ENCODE assay signal across 16 cellular contexts in genomic region chr17:61323015-61323379, GRCh38.
DNase-seq lines count a peak whose midpoint lies in the region; ATAC-seq and TF ChIP-seq lines count a peak whose summit lies in the region.
"Had no signal": no experiment of that assay in that cellular context is flagged by ENCODE, and none has a peak within 500 bp of the region (broad histone marks: within the 10 kb centered on the region; RNA-seq: fewer than 3 reads in every experiment).

No MANE protein-coding gene starts in this region.

- H3K36me3 ChIP-seq in ascending aorta (no peaks in the 10 kb centered on the region), neural progenitor cell (no peaks in the 10 kb centered on the region), tibial nerve (no peaks in the 10 kb centered on the region)
- H3K36me3 ChIP-seq: BE2C had no signal

- no peaks in the 10 kb centered on the region for H3K27me3 ChIP-seq in ascending aorta
- no peaks in the 10 kb centered on the region for H3K27me3 ChIP-seq in neural progenitor cell
- H3K27me3 ChIP-seq in tibial nerve: no peaks in the 10 kb centered on the region
- H3K27me3 ChIP-seq: BE2C had no signal

- no peaks in the 10 kb centered on the region for H4K20me1 ChIP-seq in neural progenitor cell (ENCODE audit: low read depth)

- DNase-seq in ascending aorta (ENCODE audit: low spot score in 2 of 2) (no peak), Right ventricle myocardium superior (no peak), neural progenitor cell (ENCODE audit: low spot score) (no peak), tibial nerve (ENCODE audit: low spot score in 2 of 2) (no peak)
- no peak for DNase-seq in activated effector memory CD4-positive, alpha-beta T cell treated with anti-CD3 and anti-CD28 coated beads, Interleukin-2, amount 50 U/mL, for 16 hours
- DNase-seq: activated CD4-positive, alpha-beta T cell treated with anti-CD3 and anti-CD28 coated beads, Interleukin-2, amount 50 U/mL, for 48 hours; BE2C; DMS79; effector CD8-positive, alpha-beta T cell; NCI-H1930; NCI-H774 had no signal

- peaks cover 44% of the 10 kb centered on the region for H3K4me1 Mint-ChIP-seq in neural progenitor cell

- H3K27ac ChIP-seq in ascending aorta (peak overlapping the region; percentile 46 to 75), neural progenitor cell (no peak overlapping the region), tibial nerve (peak overlapping the region; percentile 34 to 89 (median 62))
- H3K27ac ChIP-seq: RWPE1 had no signal

- no peaks in the 10 kb centered on the region for H3K9me3 ChIP-seq in ascending aorta
- H3K9me3 ChIP-seq in neural progenitor cell (ENCODE audit: low read depth): no peaks in the 10 kb centered on the region
- H3K9me3 ChIP-seq in tibial nerve: no peaks in the 10 kb centered on the region
- H3K9me3 ChIP-seq: BE2C had no signal

- peak overlapping the region; percentile 27 for H3K4me2 ChIP-seq in neural progenitor cell

- no peaks in the 10 kb centered on the region for H3K79me2 ChIP-seq in neural progenitor cell (ENCODE audit: low read depth)

- H3K4me1 ChIP-seq in ascending aorta: peaks cover 4 to 20% of the 10 kb centered on the region in 2 donors
- peaks cover 34% of the 10 kb centered on the region for H3K4me1 ChIP-seq in neural progenitor cell
- peaks cover 0 to 58% (median 13%) of the 10 kb centered on the region in 4 donors for H3K4me1 ChIP-seq in tibial nerve

- ATAC-seq in Right ventricle myocardium superior (ENCODE audit: poor library complexity): peak; percentile 63
- ATAC-seq in GM21825 (IDR thresholded peaks at IDR 0.05; ENCODE audit: unreplicated experiment): no peak
- no peak for ATAC-seq in GM18517 (IDR thresholded peaks at IDR 0.05; ENCODE audit: unreplicated experiment)
- ATAC-seq in GM21367 (IDR thresholded peaks at IDR 0.05; ENCODE audit: unreplicated experiment): no peak

- H3K27ac Mint-ChIP-seq in neural progenitor cell: no peak overlapping the region
- H3K27ac Mint-ChIP-seq: T-helper 2 cell treated with Interferon-gamma antibody and Interleukin-4, amounts not matched to agents 5 μg/mL and 100 μg/mL, for 36 hours had no signal

- no peak for TF ChIP-seq POLR2A in tibial nerve (IDR thresholded peaks at IDR 0.05)

- no peaks in the 10 kb centered on the region for H3K9me3 Mint-ChIP-seq in neural progenitor cell
- H3K9me3 Mint-ChIP-seq: T-helper 2 cell treated with Interferon-gamma antibody and Interleukin-4, amounts not matched to agents 5 μg/mL and 100 μg/mL, for 36 hours had no signal

- no peak overlapping the region for H2AFZ ChIP-seq in neural progenitor cell (replicated peaks)

- no peak overlapping the region for H3K4me3 Mint-ChIP-seq in neural progenitor cell
- H3K4me3 Mint-ChIP-seq: T-helper 2 cell treated with Interferon-gamma antibody and Interleukin-4, amounts not matched to agents 5 μg/mL and 100 μg/mL, for 36 hours had no signal

- 25 to 30% methylated on average over 4 of the region's 4 CpGs for whole genome bisulfite sequencing in tibial nerve, 2 donors

- H3K27me3 Mint-ChIP-seq in neural progenitor cell (ENCODE audit: insufficient read depth, low read depth): peaks cover 15% of the 10 kb centered on the region

- TF ChIP-seq EP300 in tibial nerve (IDR thresholded peaks at IDR 0.05): no peak

- intact Hi-C loops in ascending aorta (cut with DNase I): no loop called here
- intact Hi-C loops in Right ventricle myocardium superior (cut with DNase I): loop anchor here (10.0 kb wide), 1 partner anchor 62 kb away; no protein-coding TSS in a partner anchor

- peaks cover 11% of the 10 kb centered on the region for H3F3A ChIP-seq in neural progenitor cell (ENCODE audit: low read depth)

- H3K9ac ChIP-seq in neural progenitor cell: no peak overlapping the region

- H3K36me3 Mint-ChIP-seq in neural progenitor cell: no peaks in the 10 kb centered on the region

- TF ChIP-seq CTCF in ascending aorta (IDR thresholded peaks at IDR 0.05): no peak
- TF ChIP-seq CTCF in neural progenitor cell (IDR thresholded peaks at IDR 0.05): no peak
- TF ChIP-seq CTCF in tibial nerve (IDR thresholded peaks at IDR 0.05): peak in 1 of 5 experiments; percentile 3

- H3K4me3 ChIP-seq in ascending aorta (no peak overlapping the region), neural progenitor cell (no peak overlapping the region), tibial nerve (no peak overlapping the region)
